In the genomic region with DNA sequence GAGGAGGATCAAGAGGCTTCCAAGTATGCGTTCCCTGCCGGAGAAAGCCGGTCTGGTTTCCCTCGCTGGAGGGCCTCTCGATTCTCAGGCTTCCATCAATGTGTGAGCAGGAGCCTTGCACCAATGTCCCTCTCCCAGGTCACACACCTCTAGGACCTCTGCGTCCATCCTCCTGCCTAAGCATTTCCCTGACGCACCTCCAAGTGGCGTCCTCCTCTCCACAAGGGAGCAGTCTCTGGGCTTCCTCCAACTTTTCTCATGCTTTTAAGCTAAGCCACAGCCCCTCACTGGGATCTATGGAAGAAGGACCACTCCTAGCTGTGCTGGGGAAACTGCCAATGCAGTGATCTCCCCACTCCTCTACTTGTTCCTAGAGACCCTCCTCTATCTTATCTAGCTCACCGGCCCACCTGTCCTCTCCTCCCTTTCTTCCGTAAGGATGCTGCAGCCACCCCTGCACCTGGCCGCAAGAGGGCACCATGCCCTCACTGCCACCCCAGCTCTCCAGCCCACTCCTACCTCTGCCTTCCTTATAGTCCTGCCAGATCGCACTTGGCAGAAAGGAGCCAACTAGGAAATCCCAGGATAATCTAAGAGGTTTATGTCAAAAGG, we compare ENCODE assay signal across 8 cellular contexts.
DNase-seq lines count a peak whose midpoint lies in the region; TF ChIP-seq lines count a peak whose summit lies in the region.

No MANE protein-coding gene starts in this region.

- peaks cover 46% of the 10 kb centered on the region for H3K27me3 ChIP-seq in hepatocyte

- in situ Hi-C loops in GM13976 (cut with MboI; ENCODE audit: low sequenced_read_pairs, unreplicated experiment): no loop called here

- no peak overlapping the region for H3K4me2 ChIP-seq in hepatocyte

- WGBS in hepatocyte (ENCODE audit: low lambda C conversion rate, missing lambda C conversion rate): 44% methylated on average over 12 of the region's 12 CpGs

- TF ChIP-seq CTCF in GM13976 (IDR thresholded peaks at IDR 0.05; ENCODE audit: borderline replicate concordance, control extremely low read depth, extremely low read depth, insufficient read depth, missing control alignments) (peak; percentile 20), hepatocyte (IDR thresholded peaks at IDR 0.05; ENCODE audit: poor library complexity) (peak; percentile 75)

- H3K9me3 ChIP-seq in hepatocyte (ENCODE audit: low read depth): no peaks in the 10 kb centered on the region

- no peaks in the 10 kb centered on the region for H3K4me1 ChIP-seq in hepatocyte (ENCODE audit: insufficient read depth)

- no peak overlapping the region for H3K27ac ChIP-seq in hepatocyte

- no peaks in the 10 kb centered on the region for H3K79me2 ChIP-seq in hepatocyte

- no peak overlapping the region for H3K4me3 ChIP-seq in hepatocyte

- DNase-seq in GM13976 (ENCODE audit: low spot score) (no peak), NCI-H2029 treated with DMSO at 0.1 percent for 48 hours (lab: John Stamatoyannopoulos, UW) (peak; percentile 67), hepatocyte (ENCODE audit: low spot score) (peak; percentile 75), COLO829 (ENCODE audit: low spot score) (no peak), epidermal melanocyte (ENCODE audit: insufficient read length, low spot score) (no peak), AML-193 (lab: John Stamatoyannopoulos, UW) (no peak)
- peak; percentile 60 for DNase-seq in activated T-cell treated with anti-CD3 and anti-CD28 coated beads, Interleukin-2, amount 50 U/mL, for 1 hour
- peak; percentile 35 for DNase-seq in stimulated activated CD4-positive, alpha-beta T cell treated with anti-CD3 and anti-CD28 coated beads, Interleukin-4, amount 100 ng/mL, for 24 hours

- no peak overlapping the region for H2AFZ ChIP-seq in hepatocyte

- H3K9me2 ChIP-seq in hepatocyte (replicated peaks; ENCODE audit: insufficient read depth): no peaks in the 10 kb centered on the region

- no peaks in the 10 kb centered on the region for H4K20me1 ChIP-seq in hepatocyte (ENCODE audit: insufficient read depth, poor library complexity, severe bottlenecking)

- no peaks in the 10 kb centered on the region for H3K36me3 ChIP-seq in hepatocyte (replicated peaks; ENCODE audit: insufficient read depth, low read depth)

Comparison
In these comparisons a context has a peak if more than half of its experiments do, and no peak if none do; other contexts are left out.
1. DNase-seq: peak in NCI-H2029 treated with DMSO at 0.1 percent for 48 hours (single experiment), activated T-cell treated with anti-CD3 and anti-CD28 coated beads, Interleukin-2, amount 50 U/mL, for 1 hour (single experiment), hepatocyte (single experiment) and stimulated activated CD4-positive, alpha-beta T cell treated with anti-CD3 and anti-CD28 coated beads, Interleukin-4, amount 100 ng/mL, for 24 hours (single experiment); none in GM13976 (single experiment), COLO829 (single experiment), epidermal melanocyte (single experiment) and AML-193 (0 of 2).